24 cellular contexts compared by ENCODE assay signal in the genomic region with DNA sequence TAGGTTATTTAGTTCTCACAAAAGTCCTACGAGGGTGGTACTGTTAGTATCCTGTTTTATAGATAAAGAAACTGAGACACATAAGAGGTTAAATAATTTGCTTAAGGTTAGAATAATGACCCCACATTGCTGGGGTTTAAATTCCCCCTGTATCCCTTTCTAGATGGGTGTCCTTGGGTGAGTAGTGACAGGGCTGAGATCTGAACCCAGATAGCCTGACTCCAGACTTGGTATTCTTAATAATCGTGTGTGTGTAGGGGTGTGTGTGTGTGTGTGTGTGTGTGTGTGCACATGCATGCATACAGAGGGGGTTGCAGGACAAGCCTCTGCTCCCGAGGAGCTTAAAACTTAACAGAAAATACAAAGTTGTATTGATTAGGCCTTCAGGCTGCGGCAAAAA.
DNase-seq lines count a peak whose midpoint lies in the region; ATAC-seq and TF ChIP-seq lines count a peak whose summit lies in the region.
"Had no signal": no experiment of that assay in that cellular context is flagged by ENCODE, and none has a peak within 500 bp of the region (broad histone marks: within the 10 kb centered on the region; RNA-seq: fewer than 3 reads in every experiment).

No MANE protein-coding gene starts in this region.

- POLR2A ChIA-PET in SK-N-SH (lab: Yijun Ruan, JAX) = interaction anchor here (0.6 to 1.0 kb wide), 2 partner anchors 11 to 187 kb away, joined by 3 to 4 read pairs; no protein-coding TSS in a partner anchor
- POLR2A ChIA-PET in HEK293 (lab: Yijun Ruan, JAX) = no interaction called here

- no peak overlapping the region for H3K18ac ChIP-seq in mesendoderm (ENCODE audit: low read length)

- peaks cover 2% of the 10 kb centered on the region for H3K27me3 Mint-ChIP-seq in neural progenitor cell (ENCODE audit: insufficient read depth, low read depth)

- no peak overlapping the region for H3K56ac ChIP-seq in mesendoderm (ENCODE audit: low read length)

- H2BK120ac ChIP-seq in mesendoderm (ENCODE audit: low read depth, low read length) = no peak overlapping the region

- H3K23ac ChIP-seq in mesendoderm (ENCODE audit: low read length) = no peak overlapping the region

- no peaks in the 10 kb centered on the region for H3K9me3 ChIP-seq in SK-N-SH
- no peaks in the 10 kb centered on the region for H3K9me3 ChIP-seq in HEK293 (ENCODE audit: control insufficient read depth, insufficient read depth, low read depth, low read length)
- no peaks in the 10 kb centered on the region for H3K9me3 ChIP-seq in neural progenitor cell (ENCODE audit: low read depth)
- H3K9me3 ChIP-seq: A549 had no signal

- H2AK5ac ChIP-seq in mesendoderm (ENCODE audit: low read length) = no peak overlapping the region

- H3K79me2 ChIP-seq in SK-N-SH (ENCODE audit: insufficient read depth) = no peaks in the 10 kb centered on the region
- H3K79me2 ChIP-seq in mesendoderm (ENCODE audit: control insufficient read depth, insufficient read depth, low read length) = no peaks in the 10 kb centered on the region
- no peaks in the 10 kb centered on the region for H3K79me2 ChIP-seq in neural progenitor cell (ENCODE audit: low read depth)

- no peaks in the 10 kb centered on the region for H4K20me1 ChIP-seq in SK-N-SH (ENCODE audit: insufficient read depth)
- no peaks in the 10 kb centered on the region for H4K20me1 ChIP-seq in neural progenitor cell (ENCODE audit: low read depth)
- H4K20me1 ChIP-seq: BLaER1 had no signal

- CTCF ChIA-PET in SK-N-SH (lab: Yijun Ruan, JAX) = interaction anchor here (0.6 to 2.0 kb wide), 6 partner anchors 21 to 354 kb away, joined by 3 to 5 read pairs (median 4); partner anchors contain the start of gene TDP1
- CTCF ChIA-PET in HEK293 (lab: Yijun Ruan, JAX) = no interaction called here

- H3K4ac ChIP-seq in mesendoderm (ENCODE audit: low read depth, low read length) = no peak overlapping the region

- H3K4me2 ChIP-seq in SK-N-SH (no peak overlapping the region), mesendoderm (ENCODE audit: low read length) (no peak overlapping the region), neural progenitor cell (no peak overlapping the region)
- H3K4me2 ChIP-seq: A549, BLaER1, GM23338 had no signal

- no peak; the same call in 2 of the 3 replicates for ATAC-seq in SK-N-SH treated with all-trans-retinoic acid at 6 μM for 48 hours
- ATAC-seq: A549; CD8-positive, alpha-beta T cell; GM12878; GM23338; HCT116 had no signal

- H2AFZ ChIP-seq in SK-N-SH (ENCODE audit: low read depth) (no peak overlapping the region), neural progenitor cell (replicated peaks) (no peak overlapping the region)
- H2AFZ ChIP-seq: GM23338 had no signal

- H3K79me1 ChIP-seq in mesendoderm (ENCODE audit: low read length) = no peaks in the 10 kb centered on the region

- no peak overlapping the region for H3K4me3 ChIP-seq in SK-N-SH (ENCODE audit: low read depth in 2 of 2, low read length in 1 of 2)
- no peak overlapping the region for H3K4me3 ChIP-seq in HEK293 (ENCODE audit: low read depth, low read length)
- no peak overlapping the region for H3K4me3 ChIP-seq in mesendoderm (ENCODE audit: low read length)
- no peak overlapping the region for H3K4me3 ChIP-seq in neural progenitor cell
- H3K4me3 ChIP-seq: A549, BLaER1, GM12878, GM23338 had no signal

- no peak overlapping the region for H3K27ac Mint-ChIP-seq in neural progenitor cell
- H3K27ac Mint-ChIP-seq: CD4-positive, CD25-positive, alpha-beta regulatory T cell; CD8-positive, alpha-beta T cell; GM23338; H9; HFFc6 had no signal

- DNase-seq in SK-N-SH (peak; percentile 39), mesendoderm (no peak), T-helper 9 cell (no peak), neural progenitor cell (ENCODE audit: low spot score) (no peak)
- DNase-seq in stimulated activated CD4-positive, alpha-beta T cell treated with anti-CD3 and anti-CD28 coated beads, Interleukin-2, amount 100 ng/mL, for 24 hours = no peak
- DNase-seq: 8988T; ACHN; Caco-2; CD4-positive, CD25-positive, alpha-beta regulatory T cell; CD8-positive, alpha-beta T cell; DMS 273 treated with DMSO at 0.1 percent for 48 hours; DMS79; EL; GDM1; H9; HFFc6 had no signal

- no peaks in the 10 kb centered on the region; the same call in 1 of the 2 replicates for H3K27me3 ChIP-seq in SK-N-SH (ENCODE audit: insufficient read depth)
- no peaks in the 10 kb centered on the region for H3K27me3 ChIP-seq in mesendoderm (ENCODE audit: insufficient read depth, low read length, poor library complexity)
- no peaks in the 10 kb centered on the region for H3K27me3 ChIP-seq in neural progenitor cell
- H3K27me3 ChIP-seq: BLaER1 had no signal

- no peaks in the 10 kb centered on the region for H3K36me3 Mint-ChIP-seq in neural progenitor cell
- H3K36me3 Mint-ChIP-seq: CD4-positive, CD25-positive, alpha-beta regulatory T cell; CD8-positive, alpha-beta T cell had no signal

- no peak overlapping the region for H2BK15ac ChIP-seq in mesendoderm (replicated peaks; ENCODE audit: low read depth)

- no peak overlapping the region for H3K4me3 Mint-ChIP-seq in neural progenitor cell
- H3K4me3 Mint-ChIP-seq: CD4-positive, CD25-positive, alpha-beta regulatory T cell; CD8-positive, alpha-beta T cell; GM23338; H9; HFFc6 had no signal

- H4K8ac ChIP-seq in mesendoderm (ENCODE audit: low read depth, low read length) = no peak overlapping the region

- H3K9me3 Mint-ChIP-seq in neural progenitor cell = no peaks in the 10 kb centered on the region
- H3K9me3 Mint-ChIP-seq: CD8-positive, alpha-beta T cell; GM23338 had no signal

- WGBS in SK-N-SH (ENCODE audit: low lambda C conversion rate) = 21% methylated on average over 4 of the region's 4 CpGs
- WGBS in mesendoderm (ENCODE audit: extremely low coverage, insufficient coverage, low lambda C conversion rate) = no CpG with 5 or more reads among the region's 4 CpGs

- no peak for TF ChIP-seq RAD21 in SK-N-SH (IDR thresholded peaks at IDR 0.05; ENCODE audit: low read length)

- no peak overlapping the region for H2BK5ac ChIP-seq in mesendoderm (ENCODE audit: low read length)

- no peak overlapping the region for H4K5ac ChIP-seq in mesendoderm (ENCODE audit: low read length)

- no peaks in the 10 kb centered on the region for H3K36me3 ChIP-seq in SK-N-SH (replicated peaks in 1 of 2; ENCODE audit: control insufficient read depth in 1 of 2, insufficient read depth in 2 of 2, low read length in 1 of 2)
- no peaks in the 10 kb centered on the region for H3K36me3 ChIP-seq in HEK293 (ENCODE audit: control insufficient read depth in 2 of 2, insufficient read depth in 1 of 2, low read length in 2 of 2)
- H3K36me3 ChIP-seq in mesendoderm (ENCODE audit: control insufficient read depth, insufficient read depth, low read length) = no peaks in the 10 kb centered on the region
- H3K36me3 ChIP-seq in neural progenitor cell = no peaks in the 10 kb centered on the region
- H3K36me3 ChIP-seq: BLaER1 had no signal

- H3K27ac ChIP-seq in SK-N-SH (ENCODE audit: low read depth in 2 of 2, low read length in 1 of 2) (peak overlapping the region in 1 of 2 experiments; percentile 97; a peak in 2 of 4 replicates), HEK293 (ENCODE audit: extremely low read depth, low read depth, low read length) (no peak overlapping the region), mesendoderm (ENCODE audit: low read depth, low read length) (peak overlapping the region; percentile 32), neural progenitor cell (no peak overlapping the region)
- H3K27ac ChIP-seq: A549, BLaER1, C4-2B had no signal

- H3F3A ChIP-seq in SK-N-SH (replicated peaks; ENCODE audit: insufficient read depth) (no peaks in the 10 kb centered on the region), neural progenitor cell (ENCODE audit: low read depth) (no peaks in the 10 kb centered on the region)

- H3K4me1 ChIP-seq in SK-N-SH (ENCODE audit: control insufficient read depth in 1 of 2, insufficient read depth in 2 of 2, low read depth in 1 of 2, low read length in 1 of 2) (peaks cover 0 to 31% of the 10 kb centered on the region in 2 experiments; a peak in 2 of 4 replicates), HEK293 (ENCODE audit: control insufficient read depth, insufficient read depth, low read length) (no peaks in the 10 kb centered on the region), mesendoderm (ENCODE audit: control insufficient read depth, low read depth, low read length) (peaks cover 4% of the 10 kb centered on the region), neural progenitor cell (no peaks in the 10 kb centered on the region)
- H3K4me1 ChIP-seq: A549, BLaER1, Caco-2 had no signal

- no peak for TF ChIP-seq CTCF in SK-N-SH (IDR thresholded peaks at IDR 0.05)
- TF ChIP-seq CTCF in HEK293 (tag by site-specific recombination; IDR thresholded peaks at IDR 0.05) = no peak
- no peak for TF ChIP-seq CTCF in neural progenitor cell (IDR thresholded peaks at IDR 0.05)

- H3K9ac ChIP-seq in SK-N-SH (no peak overlapping the region), mesendoderm (ENCODE audit: low read length) (no peak overlapping the region), neural progenitor cell (no peak overlapping the region)
- H3K9ac ChIP-seq: BLaER1 had no signal

- H3K9me2 ChIP-seq in SK-N-SH = no peaks in the 10 kb centered on the region

- peaks cover 6% of the 10 kb centered on the region for H3K4me1 Mint-ChIP-seq in neural progenitor cell
- H3K4me1 Mint-ChIP-seq: CD4-positive, CD25-positive, alpha-beta regulatory T cell had no signal

- no peak for TF ChIP-seq EP300 in SK-N-SH (IDR thresholded peaks at IDR 0.05; ENCODE audit: borderline replicate concordance in 1 of 2, low read depth in 1 of 2, low read length in 1 of 2)

TF ChIP-seq in SK-N-SH treated with all-trans-retinoic acid at 6 μM for 48 hours, 23 proteins besides CTCF, POLR2A, EP300 and RAD21 (continues in another document):
- TF ChIP-seq SNAI2 (CRISPR knock-in tag; IDR thresholded peaks at IDR 0.05) = no peak
- no peak for TF ChIP-seq TOX (CRISPR knock-in tag; IDR thresholded peaks at IDR 0.05; ENCODE audit: borderline replicate concordance)
- TF ChIP-seq RARB (CRISPR knock-in tag; IDR thresholded peaks at IDR 0.05) = no peak
- TF ChIP-seq ZNF70 (CRISPR knock-in tag; IDR thresholded peaks at IDR 0.05) = no peak
- TF ChIP-seq ZC3H10 (CRISPR knock-in tag; IDR thresholded peaks at IDR 0.05) = no peak
- TF ChIP-seq OSR1 (CRISPR knock-in tag; IDR thresholded peaks at IDR 0.05) = no peak
- no peak for TF ChIP-seq ZNF565 (CRISPR knock-in tag; conservative IDR thresholded peaks at IDR 0.05; ENCODE audit: low read depth)
- TF ChIP-seq ZNF8 (CRISPR knock-in tag; IDR thresholded peaks at IDR 0.05) = no peak
- TF ChIP-seq CSDC2 (CRISPR knock-in tag; IDR thresholded peaks at IDR 0.05) = no peak

TF ChIP-seq in HEK293, 187 proteins besides CTCF, POLR2A, EP300 and RAD21 (continues in another document):
- peak; percentile 38; the same call in 1 of the 2 replicates for TF ChIP-seq ZSCAN4 (tag by site-specific recombination; IDR thresholded peaks at IDR 0.05)
